23 cellular contexts compared by ENCODE assay signal in genomic region chr2:199144036-199144435, GRCh38.
"Had no signal": no experiment of that assay in that cellular context is flagged by ENCODE, and none has a peak within 500 bp of the region (broad histone marks: within the 10 kb centered on the region; RNA-seq: fewer than 3 reads in every experiment).

No MANE protein-coding gene starts in this region.

- H3K4me3 Mint-ChIP-seq: activated CD4-positive, alpha-beta memory T cell treated with anti-CD3 and anti-CD28 coated beads for 36 hours; activated naive CD4-positive, alpha-beta T cell treated with anti-CD3 and anti-CD28 coated beads for 36 hours; activated naive CD8-positive, alpha-beta T cell treated with anti-CD3 and anti-CD28 coated beads, Interleukin-2, amount 10 ng/mL, durations not matched to agents 7 days and 5 days; dendritic cell treated with granulocyte-macrophage colony-stimulating factor and Interleukin-4, amounts not matched to agents 40 ng/mL and 50 ng/mL, for 4 days; naive thymus-derived CD4-positive, alpha-beta T cell; neural progenitor cell had no signal

- H3K4me1 ChIP-seq: body of pancreas, gastrocnemius medialis, heart left ventricle, lower lobe of right lung, upper lobe of left lung had no signal

- H3K9me3 Mint-ChIP-seq: activated CD4-positive, alpha-beta memory T cell treated with anti-CD3 and anti-CD28 coated beads for 36 hours; activated naive CD4-positive, alpha-beta T cell treated with anti-CD3 and anti-CD28 coated beads for 36 hours; activated naive CD8-positive, alpha-beta T cell treated with anti-CD3 and anti-CD28 coated beads, Interleukin-2, amount 10 ng/mL, durations not matched to agents 7 days and 5 days had no signal

- DNase-seq: activated CD4-positive, alpha-beta memory T cell treated with anti-CD3 and anti-CD28 coated beads for 36 hours; activated CD4-positive, alpha-beta T cell treated with anti-CD3 and anti-CD28 coated beads for 48 hours; activated effector memory CD4-positive, alpha-beta T cell treated with Interleukin-2 at 50 U/mL for 16 hours; activated naive CD4-positive, alpha-beta T cell treated with anti-CD3 and anti-CD28 coated beads for 36 hours; activated naive CD8-positive, alpha-beta T cell treated with anti-CD3 and anti-CD28 coated beads, Interleukin-2, amount 10 ng/mL, durations not matched to agents 7 days and 5 days; activated T-cell treated with anti-CD3 and anti-CD28 coated beads, Interleukin-2, amount 50 U/mL, for 48 hours; amniotic stem cell; body of pancreas; effector CD4-positive, alpha-beta T cell; gastrocnemius medialis; heart left ventricle; islet precursor cell; lower lobe of right lung; mesendoderm; naive thymus-derived CD4-positive, alpha-beta T cell; posterior cingulate gyrus; stimulated activated CD4-positive, alpha-beta T cell treated with anti-CD3 and anti-CD28 coated beads, Interleukin-12 subunit alpha, Interleukin-12 subunit beta, amount 100 ng/mL, for 4 hours; stimulated activated CD4-positive, alpha-beta T cell treated with anti-CD3 and anti-CD28 coated beads, Interleukin-4, amount 100 ng/mL, for 4 hours; stimulated activated naive CD8-positive, alpha-beta T cell treated with anti-CD3 and anti-CD28 coated beads, Interleukin-15, Interleukin-2, amounts not matched to agents 100 U/mL and 50 U/mL, for 24 hours; upper lobe of left lung had no signal

- H3K4me2 ChIP-seq: neural progenitor cell had no signal

- H3K9ac ChIP-seq: neural progenitor cell had no signal

- H3K27me3 Mint-ChIP-seq: activated CD4-positive, alpha-beta memory T cell treated with anti-CD3 and anti-CD28 coated beads for 36 hours; activated naive CD8-positive, alpha-beta T cell treated with anti-CD3 and anti-CD28 coated beads, Interleukin-2, amount 10 ng/mL, durations not matched to agents 7 days and 5 days; dendritic cell treated with granulocyte-macrophage colony-stimulating factor and Interleukin-4, amounts not matched to agents 40 ng/mL and 50 ng/mL, for 4 days had no signal

- H3K27me3 ChIP-seq: body of pancreas, cardiac muscle cell, gastrocnemius medialis, heart left ventricle, neural progenitor cell, upper lobe of left lung had no signal

- H3K9me3 ChIP-seq: body of pancreas, gastrocnemius medialis, lower lobe of right lung, upper lobe of left lung had no signal

- H3K36me3 Mint-ChIP-seq: activated CD4-positive, alpha-beta memory T cell treated with anti-CD3 and anti-CD28 coated beads for 36 hours; activated naive CD8-positive, alpha-beta T cell treated with anti-CD3 and anti-CD28 coated beads, Interleukin-2, amount 10 ng/mL, durations not matched to agents 7 days and 5 days; naive thymus-derived CD4-positive, alpha-beta T cell; neural progenitor cell had no signal

- H3K27ac Mint-ChIP-seq: activated CD4-positive, alpha-beta memory T cell treated with anti-CD3 and anti-CD28 coated beads for 36 hours; activated naive CD4-positive, alpha-beta T cell treated with anti-CD3 and anti-CD28 coated beads for 36 hours; activated naive CD8-positive, alpha-beta T cell treated with anti-CD3 and anti-CD28 coated beads, Interleukin-2, amount 10 ng/mL, durations not matched to agents 7 days and 5 days; dendritic cell treated with granulocyte-macrophage colony-stimulating factor and Interleukin-4, amounts not matched to agents 40 ng/mL and 50 ng/mL, for 4 days; naive thymus-derived CD4-positive, alpha-beta T cell; neural progenitor cell had no signal

- H3K4me3 ChIP-seq: body of pancreas, cardiac muscle cell, gastrocnemius medialis, heart left ventricle, lower lobe of right lung, neural progenitor cell, upper lobe of left lung had no signal

- H2AFZ ChIP-seq: neural progenitor cell had no signal

- H3K4me1 Mint-ChIP-seq: activated naive CD8-positive, alpha-beta T cell treated with anti-CD3 and anti-CD28 coated beads, Interleukin-2, amount 10 ng/mL, durations not matched to agents 7 days and 5 days; naive thymus-derived CD4-positive, alpha-beta T cell had no signal

- H3K27ac ChIP-seq: body of pancreas, cardiac muscle cell, gastrocnemius medialis, heart left ventricle, lower lobe of right lung, neural progenitor cell, upper lobe of left lung had no signal

- H3K36me3 ChIP-seq: cardiac muscle cell, gastrocnemius medialis, heart left ventricle, lower lobe of right lung, neural progenitor cell, upper lobe of left lung had no signal
